ENCODE assay signal across 14 cellular contexts in genomic region chr20:38172344-38172743, GRCh38. TPM values are rescaled to one million over a fixed set of nuclear protein-coding genes. Genes with fewer than 3 reads are reported as not detected.
A peak's percentile ranks its signal among the peaks of the same experiment; 100 is the strongest.
DNase-seq lines count a peak whose midpoint lies in the region; ATAC-seq and TF ChIP-seq lines count a peak whose summit lies in the region.
"Had no signal": no experiment of that assay in that cellular context is flagged by ENCODE, and none has a peak within 500 bp of the region (broad histone marks: within the 10 kb centered on the region; RNA-seq: fewer than 3 reads in every experiment).

No MANE protein-coding gene starts in this region.

- H3K4me1 ChIP-seq in CD8-positive, alpha-beta memory T cell (ENCODE audit: insufficient read depth, low read length) = no peaks in the 10 kb centered on the region
- H3K4me1 ChIP-seq: body of pancreas had no signal

- H3K27me3 ChIP-seq in BJ (ENCODE audit: control insufficient read depth, insufficient read depth, low read length) = no peaks in the 10 kb centered on the region
- H3K27me3 ChIP-seq in kidney epithelial cell (ENCODE audit: control insufficient read depth, insufficient read depth, low read length) = no peaks in the 10 kb centered on the region
- H3K27me3 ChIP-seq in CD8-positive, alpha-beta memory T cell (ENCODE audit: insufficient read depth, low read length, poor library complexity, severe bottlenecking) = no peaks in the 10 kb centered on the region
- H3K27me3 ChIP-seq: body of pancreas had no signal

- H3K9me3 ChIP-seq in CD8-positive, alpha-beta memory T cell (ENCODE audit: low read length) = no peaks in the 10 kb centered on the region
- H3K9me3 ChIP-seq: body of pancreas had no signal

- H3K36me3 ChIP-seq in BJ (ENCODE audit: control insufficient read depth, insufficient read depth, low read length) = no peaks in the 10 kb centered on the region
- no peaks in the 10 kb centered on the region for H3K36me3 ChIP-seq in kidney epithelial cell (ENCODE audit: control insufficient read depth, insufficient read depth, low read length)
- H3K36me3 ChIP-seq in CD8-positive, alpha-beta memory T cell (ENCODE audit: insufficient read depth, low read length) = no peaks in the 10 kb centered on the region

- POLR2A ChIA-PET in BJ (lab: Charles Lee) = no interaction called here
- POLR2A ChIA-PET in CD8-positive, alpha-beta memory T cell (lab: Charles Lee) = no interaction called here
- POLR2A ChIA-PET in naive thymus-derived CD8-positive, alpha-beta T cell (lab: Charles Lee) = no interaction called here

- H3K4me3 ChIP-seq in BJ (ENCODE audit: low read depth, low read length) (no peak overlapping the region), kidney epithelial cell (ENCODE audit: low read depth, low read length) (no peak overlapping the region)
- H3K4me3 ChIP-seq in CD8-positive, alpha-beta memory T cell (ENCODE audit: low read length) = no peak overlapping the region
- H3K4me3 ChIP-seq: body of pancreas had no signal

- peak overlapping the region in 1 of 8 donors; percentile 41 for H3K27ac Mint-ChIP-seq in CD8-positive, alpha-beta memory T cell
- no peak overlapping the region for H3K27ac Mint-ChIP-seq in naive thymus-derived CD8-positive, alpha-beta T cell
- H3K27ac Mint-ChIP-seq: activated T-helper 1 cell treated with anti-CD3 and anti-CD28 coated beads, Interleukin-12 subunit alpha, Interleukin-12 subunit beta, Interleukin-2, Interleukin-4 antibody, amounts not matched to agents 30 ng/mL and 10 ng/mL and 1 ng/mL, durations not matched to agents 14 hours and 24 hours and 36 hours; natural killer cell treated with Interleukin-12 subunit alpha and Interleukin-12 subunit beta and Interleukin-15 and Interleukin-18, amount 100 ng/mL, for 72 hours had no signal

- ATAC-seq in naive thymus-derived CD8-positive, alpha-beta T cell = no peak
- ATAC-seq: body of pancreas; left ventricle myocardium superior; natural killer cell treated with Interleukin-12 subunit alpha and Interleukin-12 subunit beta and Interleukin-15 and Interleukin-18, amount 100 ng/mL, for 72 hours had no signal

- H3K27ac ChIP-seq in CD8-positive, alpha-beta memory T cell (ENCODE audit: low read depth, low read length) = no peak overlapping the region
- H3K27ac ChIP-seq: body of pancreas had no signal

- TF ChIP-seq CTCF in BJ (IDR thresholded peaks at IDR 0.05; ENCODE audit: insufficient read depth, low read depth, low read length) (peak; percentile 42), kidney epithelial cell (IDR thresholded peaks at IDR 0.05; ENCODE audit: insufficient read depth, low read length, poor library complexity, severe bottlenecking) (peak; percentile 37)

- H3K4me3 Mint-ChIP-seq in CD8-positive, alpha-beta memory T cell = no peak overlapping the region
- H3K4me3 Mint-ChIP-seq in naive thymus-derived CD8-positive, alpha-beta T cell = no peak overlapping the region
- H3K4me3 Mint-ChIP-seq: activated T-helper 1 cell treated with anti-CD3 and anti-CD28 coated beads, Interleukin-12 subunit alpha, Interleukin-12 subunit beta, Interleukin-2, Interleukin-4 antibody, amounts not matched to agents 30 ng/mL and 10 ng/mL and 1 ng/mL, durations not matched to agents 14 hours and 24 hours and 36 hours; natural killer cell treated with Interleukin-12 subunit alpha and Interleukin-12 subunit beta and Interleukin-15 and Interleukin-18, amount 100 ng/mL, for 72 hours had no signal

- peaks cover 0 to 7% (median 0%) of the 10 kb centered on the region in 3 donors for H3K4me1 Mint-ChIP-seq in CD8-positive, alpha-beta memory T cell
- H3K4me1 Mint-ChIP-seq in naive thymus-derived CD8-positive, alpha-beta T cell = peaks cover 0 to 10% (median 1%) of the 10 kb centered on the region in 4 donors

- CTCF ChIA-PET in BJ (lab: Yijun Ruan, JAX) = interaction anchor here (1.0 to 14.6 kb wide), 4 partner anchors 26 to 97 kb away, joined by 3 to 223 read pairs (median 43); no protein-coding TSS in a partner anchor
- CTCF ChIA-PET in CD8-positive, alpha-beta memory T cell (lab: Charles Lee) = no interaction called here

- no peaks in the 10 kb centered on the region for H3K36me3 Mint-ChIP-seq in CD8-positive, alpha-beta memory T cell
- no peaks in the 10 kb centered on the region for H3K36me3 Mint-ChIP-seq in naive thymus-derived CD8-positive, alpha-beta T cell
- H3K36me3 Mint-ChIP-seq: natural killer cell treated with Interleukin-12 subunit alpha and Interleukin-12 subunit beta and Interleukin-15 and Interleukin-18, amount 100 ng/mL, for 72 hours had no signal

- H3K9me3 Mint-ChIP-seq in CD8-positive, alpha-beta memory T cell = no peaks in the 10 kb centered on the region
- no peaks in the 10 kb centered on the region for H3K9me3 Mint-ChIP-seq in naive thymus-derived CD8-positive, alpha-beta T cell
- H3K9me3 Mint-ChIP-seq: activated T-helper 1 cell treated with anti-CD3 and anti-CD28 coated beads, Interleukin-12 subunit alpha, Interleukin-12 subunit beta, Interleukin-2, Interleukin-4 antibody, amounts not matched to agents 30 ng/mL and 10 ng/mL and 1 ng/mL, durations not matched to agents 14 hours and 24 hours and 36 hours; natural killer cell treated with Interleukin-12 subunit alpha and Interleukin-12 subunit beta and Interleukin-15 and Interleukin-18, amount 100 ng/mL, for 72 hours had no signal

- H3K27me3 Mint-ChIP-seq in CD8-positive, alpha-beta memory T cell = peaks cover 0 to 4% of the 10 kb centered on the region in 2 donors
- H3K27me3 Mint-ChIP-seq in naive thymus-derived CD8-positive, alpha-beta T cell = peaks cover 3 to 13% (median 11%) of the 10 kb centered on the region in 5 donors

- DNase-seq in BJ (ENCODE audit: low read depth) (no peak), M059J (ENCODE audit: low read depth) (peak; percentile 69), astrocyte of the hippocampus (ENCODE audit: low read depth, low spot score) (peak; percentile 55), kidney epithelial cell (ENCODE audit: low read depth) (no peak), AG08395 (ENCODE audit: low spot score) (no peak), NCI-H187 treated with DMSO at 0.1 percent for 48 hours (lab: John Stamatoyannopoulos, UW) (no peak)
- no peak for DNase-seq in CD8-positive, alpha-beta memory T cell
- no peak for DNase-seq in naive thymus-derived CD8-positive, alpha-beta T cell
- DNase-seq: activated CD4-positive, alpha-beta T cell treated with anti-CD3 and anti-CD28 coated beads, Interleukin-2, amount 50 U/mL, for 4 hours; body of pancreas; hippocampal formation; left ventricle myocardium superior had no signal

RNA-seq across cellular contexts. Expression of gene TGM2, which starts 7.3 kb away (rescaled TPM):
- polyA plus RNA-seq in BJ (2011; rRNA removed) = 313 and 397 TPM in 2 replicates
- polyA minus RNA-seq in BJ (2011; rRNA and poly(A)+ RNA removed) = 229 and 254 TPM in 2 replicates
- 76.6 and 108 TPM in 2 replicates for total RNA-seq in M059J (2014; rRNA removed; shearing (Covaris generic))
- total RNA-seq in kidney epithelial cell = 115 and 135 TPM in 2 replicates
- not detected for total RNA-seq in CD8-positive, alpha-beta memory T cell
- polyA plus RNA-seq in CD8-positive, alpha-beta memory T cell = not detected
- total RNA-seq in naive thymus-derived CD8-positive, alpha-beta T cell = not detected
- polyA plus RNA-seq in naive thymus-derived CD8-positive, alpha-beta T cell = not detected
- total RNA-seq: activated T-helper 1 cell treated with anti-CD3 and anti-CD28 coated beads, Interleukin-12 subunit alpha, Interleukin-12 subunit beta, Interleukin-2, Interleukin-4 antibody, amounts not matched to agents 30 ng/mL and 10 ng/mL and 1 ng/mL, durations not matched to agents 14 hours and 24 hours and 36 hours had no signal

Comparison
In these comparisons a context has a peak if more than half of its experiments do, and no peak if none do; other contexts are left out.
1. DNase-seq: peak in M059J (single experiment) and astrocyte of the hippocampus (single experiment); none in BJ (single experiment), kidney epithelial cell (single experiment), AG08395 (single experiment), CD8-positive, alpha-beta memory T cell (0 of 5), NCI-H187 treated with DMSO at 0.1 percent for 48 hours (single experiment) and naive thymus-derived CD8-positive, alpha-beta T cell (0 of 10).
2. RNA of gene TGM2, which starts 7.3 kb away (total RNA-seq): 115 to 135 TPM in kidney epithelial cell and 76.6 to 108 TPM in M059J; not detected in CD8-positive, alpha-beta memory T cell and not detected in naive thymus-derived CD8-positive, alpha-beta T cell; every median in the first group is over 10 times any median in the second.